1 cellular context compared by ENCODE assay signal in the genomic region with DNA sequence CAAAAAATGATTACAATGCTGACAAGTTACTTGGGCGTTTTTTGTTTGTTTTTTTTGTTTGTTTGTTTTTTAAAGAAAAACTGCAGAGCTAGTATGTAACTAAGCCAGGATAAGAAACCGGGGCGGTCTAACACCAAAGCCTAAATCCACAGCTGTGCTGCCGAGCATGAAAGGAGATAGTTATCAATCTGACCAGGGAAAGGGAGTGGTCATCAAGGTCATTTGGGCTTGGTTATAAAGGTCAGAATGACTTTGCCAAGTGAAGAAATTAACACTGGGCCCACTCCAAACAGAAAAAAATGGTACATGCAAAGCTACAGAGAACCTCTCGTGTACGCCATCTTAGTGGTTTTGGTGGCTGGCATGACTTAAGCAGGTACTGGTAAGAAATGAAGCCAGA.
TF ChIP-seq lines count a peak whose summit lies in the region.

No MANE protein-coding gene starts in this region.

TF ChIP-seq in SK-N-SH treated with all-trans-retinoic acid at 6 μM for 48 hours, 23 proteins besides CTCF, POLR2A, EP300 and RAD21 (continued from another document):
- TF ChIP-seq, protein P1, sequence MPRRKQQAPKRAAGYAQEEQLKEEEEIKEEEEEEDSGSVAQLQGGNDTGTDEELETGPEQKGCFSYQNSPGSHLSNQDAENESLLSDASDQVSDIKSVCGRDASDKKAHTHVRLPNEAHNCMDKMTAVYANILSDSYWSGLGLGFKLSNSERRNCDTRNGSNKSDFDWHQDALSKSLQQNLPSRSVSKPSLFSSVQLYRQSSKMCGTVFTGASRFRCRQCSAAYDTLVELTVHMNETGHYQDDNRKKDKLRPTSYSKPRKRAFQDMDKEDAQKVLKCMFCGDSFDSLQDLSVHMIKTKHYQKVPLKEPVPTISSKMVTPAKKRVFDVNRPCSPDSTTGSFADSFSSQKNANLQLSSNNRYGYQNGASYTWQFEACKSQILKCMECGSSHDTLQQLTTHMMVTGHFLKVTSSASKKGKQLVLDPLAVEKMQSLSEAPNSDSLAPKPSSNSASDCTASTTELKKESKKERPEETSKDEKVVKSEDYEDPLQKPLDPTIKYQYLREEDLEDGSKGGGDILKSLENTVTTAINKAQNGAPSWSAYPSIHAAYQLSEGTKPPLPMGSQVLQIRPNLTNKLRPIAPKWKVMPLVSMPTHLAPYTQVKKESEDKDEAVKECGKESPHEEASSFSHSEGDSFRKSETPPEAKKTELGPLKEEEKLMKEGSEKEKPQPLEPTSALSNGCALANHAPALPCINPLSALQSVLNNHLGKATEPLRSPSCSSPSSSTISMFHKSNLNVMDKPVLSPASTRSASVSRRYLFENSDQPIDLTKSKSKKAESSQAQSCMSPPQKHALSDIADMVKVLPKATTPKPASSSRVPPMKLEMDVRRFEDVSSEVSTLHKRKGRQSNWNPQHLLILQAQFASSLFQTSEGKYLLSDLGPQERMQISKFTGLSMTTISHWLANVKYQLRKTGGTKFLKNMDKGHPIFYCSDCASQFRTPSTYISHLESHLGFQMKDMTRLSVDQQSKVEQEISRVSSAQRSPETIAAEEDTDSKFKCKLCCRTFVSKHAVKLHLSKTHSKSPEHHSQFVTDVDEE (CRISPR knock-in tag; IDR thresholded peaks at IDR 0.05): no peak
- TF ChIP-seq SNAI2 (CRISPR knock-in tag; IDR thresholded peaks at IDR 0.05): no peak
- no peak for TF ChIP-seq ESRRG (CRISPR knock-in tag; IDR thresholded peaks at IDR 0.05)
- TF ChIP-seq ZFP30 (CRISPR knock-in tag; IDR thresholded peaks at IDR 0.05): no peak
- TF ChIP-seq, protein P2, sequence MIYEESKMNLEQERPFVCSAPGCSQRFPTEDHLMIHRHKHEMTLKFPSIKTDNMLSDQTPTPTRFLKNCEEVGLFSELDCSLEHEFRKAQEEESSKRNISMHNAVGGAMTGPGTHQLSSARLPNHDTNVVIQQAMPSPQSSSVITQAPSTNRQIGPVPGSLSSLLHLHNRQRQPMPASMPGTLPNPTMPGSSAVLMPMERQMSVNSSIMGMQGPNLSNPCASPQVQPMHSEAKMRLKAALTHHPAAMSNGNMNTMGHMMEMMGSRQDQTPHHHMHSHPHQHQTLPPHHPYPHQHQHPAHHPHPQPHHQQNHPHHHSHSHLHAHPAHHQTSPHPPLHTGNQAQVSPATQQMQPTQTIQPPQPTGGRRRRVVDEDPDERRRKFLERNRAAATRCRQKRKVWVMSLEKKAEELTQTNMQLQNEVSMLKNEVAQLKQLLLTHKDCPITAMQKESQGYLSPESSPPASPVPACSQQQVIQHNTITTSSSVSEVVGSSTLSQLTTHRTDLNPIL (CRISPR knock-in tag; IDR thresholded peaks at IDR 0.05; ENCODE audit: low read depth): no peak
- no peak for TF ChIP-seq ARNTL (CRISPR knock-in tag; IDR thresholded peaks at IDR 0.05; ENCODE audit: borderline replicate concordance, low read depth)
- no peak for TF ChIP-seq TCF4 (CRISPR knock-in tag; IDR thresholded peaks at IDR 0.05; ENCODE audit: borderline replicate concordance)
- no peak for TF ChIP-seq ISL1 (CRISPR knock-in tag; IDR thresholded peaks at IDR 0.05)
- no peak for TF ChIP-seq RARB (CRISPR knock-in tag; IDR thresholded peaks at IDR 0.05)
- TF ChIP-seq GLIS3 (CRISPR knock-in tag; IDR thresholded peaks at IDR 0.05): no peak
- no peak for TF ChIP-seq ZNF70 (CRISPR knock-in tag; IDR thresholded peaks at IDR 0.05)
- TF ChIP-seq, protein P3, sequence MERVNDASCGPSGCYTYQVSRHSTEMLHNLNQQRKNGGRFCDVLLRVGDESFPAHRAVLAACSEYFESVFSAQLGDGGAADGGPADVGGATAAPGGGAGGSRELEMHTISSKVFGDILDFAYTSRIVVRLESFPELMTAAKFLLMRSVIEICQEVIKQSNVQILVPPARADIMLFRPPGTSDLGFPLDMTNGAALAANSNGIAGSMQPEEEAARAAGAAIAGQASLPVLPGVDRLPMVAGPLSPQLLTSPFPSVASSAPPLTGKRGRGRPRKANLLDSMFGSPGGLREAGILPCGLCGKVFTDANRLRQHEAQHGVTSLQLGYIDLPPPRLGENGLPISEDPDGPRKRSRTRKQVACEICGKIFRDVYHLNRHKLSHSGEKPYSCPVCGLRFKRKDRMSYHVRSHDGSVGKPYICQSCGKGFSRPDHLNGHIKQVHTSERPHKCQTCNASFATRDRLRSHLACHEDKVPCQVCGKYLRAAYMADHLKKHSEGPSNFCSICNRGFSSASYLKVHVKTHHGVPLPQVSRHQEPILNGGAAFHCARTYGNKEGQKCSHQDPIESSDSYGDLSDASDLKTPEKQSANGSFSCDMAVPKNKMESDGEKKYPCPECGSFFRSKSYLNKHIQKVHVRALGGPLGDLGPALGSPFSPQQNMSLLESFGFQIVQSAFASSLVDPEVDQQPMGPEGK (CRISPR knock-in tag; IDR thresholded peaks at IDR 0.05; ENCODE audit: borderline replicate concordance): no peak
- no peak for TF ChIP-seq ZC3H10 (CRISPR knock-in tag; IDR thresholded peaks at IDR 0.05)
- no peak for TF ChIP-seq ZNF8 (CRISPR knock-in tag; IDR thresholded peaks at IDR 0.05)
